ENCODE assay signal across 8 cellular contexts in the genomic region with DNA sequence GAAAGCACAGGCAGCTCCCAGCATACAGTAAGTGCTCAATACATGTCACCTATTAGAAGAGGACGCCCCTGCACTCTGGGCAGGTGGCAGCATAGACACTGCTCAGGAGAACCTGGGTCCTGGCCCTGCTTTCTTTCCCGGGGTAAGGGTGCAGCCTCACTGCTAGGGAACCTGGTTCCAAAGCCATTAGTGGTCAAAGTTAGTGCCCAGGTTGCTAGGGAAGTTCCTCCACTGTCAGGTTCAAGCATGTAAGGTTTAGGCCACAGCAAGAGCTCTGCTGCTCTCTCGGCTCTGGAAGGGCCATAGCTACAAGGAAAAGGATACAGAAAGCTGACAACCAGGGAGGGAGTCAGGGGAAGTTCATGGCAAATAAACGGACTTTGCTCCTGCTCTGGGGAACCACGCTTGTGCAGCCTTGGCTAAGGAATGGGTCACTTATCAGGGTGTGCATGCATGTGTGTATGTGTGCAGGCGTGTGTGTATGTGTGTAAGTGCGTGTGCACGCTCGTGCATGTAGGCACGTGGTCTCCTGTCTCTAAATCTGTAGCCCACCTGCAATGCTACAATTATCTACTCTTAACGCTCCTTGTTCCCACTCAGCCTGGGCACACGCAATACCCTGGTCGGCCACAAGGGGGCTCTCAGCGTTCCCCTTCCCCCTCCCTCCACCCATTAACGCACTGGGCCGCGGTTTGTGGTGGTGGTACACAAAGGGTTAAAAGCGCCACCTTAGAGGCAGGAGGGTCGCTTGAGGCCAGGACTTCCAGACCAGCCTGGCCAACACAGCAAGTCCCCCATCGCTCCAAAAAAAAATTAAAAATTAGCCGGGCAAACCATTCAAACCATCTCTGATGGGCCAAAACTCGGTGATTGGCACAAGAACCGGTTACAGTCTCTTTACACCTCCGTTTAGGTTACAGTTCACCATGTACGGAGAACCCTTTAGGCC. TPM values are rescaled to one million over a fixed set of nuclear protein-coding genes. Genes with fewer than 3 reads are reported as not detected.
DNase-seq lines count a peak whose midpoint lies in the region; ATAC-seq and TF ChIP-seq lines count a peak whose summit lies in the region.

No MANE protein-coding gene starts in this region.

- H3K4me1 Mint-ChIP-seq in MCF 10A (ENCODE audit: insufficient read depth, unreplicated experiment) = no peaks in the 10 kb centered on the region

- ATAC-seq in HG03108 (IDR thresholded peaks at IDR 0.05; ENCODE audit: unreplicated experiment) (no peak), GM21576 (IDR thresholded peaks at IDR 0.05; ENCODE audit: unreplicated experiment) (no peak)

- CTCF ChIA-PET in MCF 10A (lab: Yijun Ruan, JAX) = interaction anchor here (0.6 to 10.0 kb wide), 40 partner anchors 8 to 1270 kb away, joined by 3 to 132 read pairs (median 3); partner anchors contain the start of gene KDM8

- no peaks in the 10 kb centered on the region for H3K9me3 Mint-ChIP-seq in MCF 10A (ENCODE audit: unreplicated experiment)

- H3K27me3 Mint-ChIP-seq in MCF 10A (ENCODE audit: insufficient read depth, unreplicated experiment) = no peaks in the 10 kb centered on the region

- no peaks in the 10 kb centered on the region for H3K36me3 Mint-ChIP-seq in MCF 10A (ENCODE audit: insufficient read depth, unreplicated experiment)

- POLR2A ChIA-PET in MCF 10A (lab: Yijun Ruan, JAX) = interaction anchor here (0.8 to 1.1 kb wide), 2 partner anchors 12 to 213 kb away, joined by 3 to 5 read pairs; no protein-coding TSS in a partner anchor

- no TSS peak for BruUV-seq in MCF 10A (replicated peaks; lab: Mats Ljungman, UMichigan)

- H3K27ac Mint-ChIP-seq in MCF 10A (ENCODE audit: low read depth, unreplicated experiment) = no peak overlapping the region

- peak; percentile 85 for TF ChIP-seq CTCF in MCF 10A (IDR thresholded peaks at IDR 0.05; ENCODE audit: unreplicated experiment)

- intact Hi-C loops in MCF 10A (cut with micrococcal nuclease) = loop anchor here (1.0 kb wide), 3 partner anchors 48 to 302 kb away; partner anchors contain the start of gene KDM8

- DNase-seq in ELF-1 (ENCODE audit: low read depth, low spot score) (peak; percentile 88), HuH-7.5 (ENCODE audit: low spot score) (peak; percentile 47), UCSD-AML1 (lab: John Stamatoyannopoulos, UW; ENCODE audit: unreplicated experiment) (peak; percentile 56), MCF 10A (ENCODE audit: unreplicated experiment) (peak; percentile 48), iris pigment epithelial cell (ENCODE audit: low read depth) (peak; percentile 28)
- DNase-seq in stimulated activated CD4-positive, alpha-beta T cell treated with anti-CD3 and anti-CD28 coated beads, Interleukin-1b, Interleukin-23, amount 100 ng/mL, for 4 hours (ENCODE audit: low read depth in 2 of 2) = peak; percentile 73 to 76

- H3K4me3 Mint-ChIP-seq in MCF 10A (ENCODE audit: unreplicated experiment) = no peak overlapping the region

RNA-seq across cellular contexts. Expression of gene KDM8, which starts 48.5 kb away (rescaled TPM):
- 3.7 and 4.1 TPM in 2 replicates for total RNA-seq in MCF 10A (2022)

Comparison
In these comparisons a context has a peak if more than half of its experiments do, and no peak if none do; other contexts are left out.
1. DNase-seq: peak in every context shown above with its lines; median percentile 88 in ELF-1; 74 in stimulated activated CD4-positive, alpha-beta T cell treated with anti-CD3 and anti-CD28 coated beads, Interleukin-1b, Interleukin-23, amount 100 ng/mL, for 4 hours; 56 in UCSD-AML1; 48 in MCF 10A; 47 in HuH-7.5; 28 in iris pigment epithelial cell.